Comparison of ENCODE assay signal across 24 cellular contexts in the genomic region with DNA sequence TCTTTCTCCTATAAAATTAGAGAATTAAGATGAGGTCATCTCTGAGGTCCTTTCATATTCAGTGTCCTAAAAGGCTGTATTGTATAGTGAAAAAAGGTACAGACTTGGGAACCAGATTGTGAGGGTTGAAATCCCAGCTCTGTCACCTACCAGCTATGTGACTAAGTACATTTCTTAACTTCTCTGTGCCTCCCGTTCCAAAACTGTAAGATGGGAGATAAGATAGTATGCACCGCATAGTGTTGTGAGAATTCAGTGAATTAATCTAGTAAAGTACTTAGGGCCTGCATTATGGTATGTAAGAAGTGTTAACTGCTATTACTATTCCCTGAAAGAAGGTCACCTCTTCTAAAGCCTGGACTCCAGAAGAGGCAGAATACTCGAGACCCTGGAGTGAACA.
"Had no signal": no experiment of that assay in that cellular context is flagged by ENCODE, and none has a peak within 500 bp of the region (broad histone marks: within the 10 kb centered on the region; RNA-seq: fewer than 3 reads in every experiment).

No MANE protein-coding gene starts in this region.

- H3K27me3 Mint-ChIP-seq: activated CD4-positive, alpha-beta memory T cell treated with anti-CD3 and anti-CD28 coated beads, Interleukin-2, amount 10 ng/mL, durations not matched to agents 7 days and 5 days; activated CD4-positive, alpha-beta T cell treated with anti-CD3 and anti-CD28 coated beads, Interleukin-2, amount 10 ng/mL, durations not matched to agents 24 days and 14 days; activated naive CD8-positive, alpha-beta T cell treated with anti-CD3 and anti-CD28 coated beads, Interleukin-2, amount 10 ng/mL, durations not matched to agents 7 days and 5 days; dendritic cell treated with granulocyte-macrophage colony-stimulating factor and Interleukin-4, amounts not matched to agents 40 ng/mL and 50 ng/mL, for 4 days; naive B cell had no signal

- H3K27ac Mint-ChIP-seq: activated CD4-positive, alpha-beta memory T cell treated with anti-CD3 and anti-CD28 coated beads, Interleukin-2, amount 10 ng/mL, durations not matched to agents 7 days and 5 days; activated CD4-positive, alpha-beta T cell treated with anti-CD3 and anti-CD28 coated beads, Interleukin-2, amount 10 ng/mL, durations not matched to agents 24 days and 14 days; activated naive CD4-positive, alpha-beta T cell treated with anti-CD3 and anti-CD28 coated beads for 36 hours; activated naive CD8-positive, alpha-beta T cell treated with anti-CD3 and anti-CD28 coated beads, Interleukin-2, amount 10 ng/mL, durations not matched to agents 7 days and 5 days; dendritic cell treated with granulocyte-macrophage colony-stimulating factor and Interleukin-4, amounts not matched to agents 40 ng/mL and 50 ng/mL, for 4 days; T-helper 2 cell treated with Interferon-gamma antibody and Interleukin-4, amounts not matched to agents 5 μg/mL and 100 μg/mL, for 36 hours had no signal

- H3K27ac ChIP-seq: cardiac muscle cell, hepatocyte, ovary, prostate gland, spleen, VCaP had no signal

- H3K79me2 ChIP-seq: hepatocyte had no signal

- H3K4me1 ChIP-seq: prostate gland had no signal

- H3K36me3 ChIP-seq: cardiac muscle cell, ovary, prostate gland had no signal

- H3K4me3 ChIP-seq: cardiac muscle cell, hepatocyte, mucosa of descending colon, ovary, prostate gland, spleen had no signal

- ATAC-seq: activated CD4-positive, CD25-positive, alpha-beta regulatory T cell treated with anti-CD3 and anti-CD28 coated beads, Interleukin-2, amount 50 U/mL, for 24 hours; activated T-cell treated with anti-CD3 and anti-CD28 coated beads, Interleukin-2, amount 50 U/mL, for 72 hours; left ventricle myocardium superior; mucosa of descending colon had no signal

- H3K27me3 ChIP-seq: cardiac muscle cell, hepatocyte, ovary, spleen had no signal

- H3K4me2 ChIP-seq: hepatocyte had no signal

- H2AFZ ChIP-seq: hepatocyte had no signal

- H3K4me3 Mint-ChIP-seq: activated CD4-positive, alpha-beta memory T cell treated with anti-CD3 and anti-CD28 coated beads, Interleukin-2, amount 10 ng/mL, durations not matched to agents 7 days and 5 days; activated CD4-positive, alpha-beta T cell treated with anti-CD3 and anti-CD28 coated beads, Interleukin-2, amount 10 ng/mL, durations not matched to agents 24 days and 14 days; activated naive CD4-positive, alpha-beta T cell treated with anti-CD3 and anti-CD28 coated beads for 36 hours; activated naive CD8-positive, alpha-beta T cell treated with anti-CD3 and anti-CD28 coated beads, Interleukin-2, amount 10 ng/mL, durations not matched to agents 7 days and 5 days; activated T-cell treated with anti-CD3 and anti-CD28 coated beads, Interleukin-2, amount 50 U/mL, for 72 hours; dendritic cell treated with granulocyte-macrophage colony-stimulating factor and Interleukin-4, amounts not matched to agents 40 ng/mL and 50 ng/mL, for 4 days; naive B cell; T-helper 2 cell treated with Interferon-gamma antibody and Interleukin-4, amounts not matched to agents 5 μg/mL and 100 μg/mL, for 36 hours had no signal

- H3K9me3 ChIP-seq: mucosa of descending colon, ovary, prostate gland, spleen had no signal

- H3K9me3 Mint-ChIP-seq: activated CD4-positive, alpha-beta memory T cell treated with anti-CD3 and anti-CD28 coated beads, Interleukin-2, amount 10 ng/mL, durations not matched to agents 7 days and 5 days; activated CD4-positive, alpha-beta T cell treated with anti-CD3 and anti-CD28 coated beads, Interleukin-2, amount 10 ng/mL, durations not matched to agents 24 days and 14 days; activated naive CD4-positive, alpha-beta T cell treated with anti-CD3 and anti-CD28 coated beads for 36 hours; activated naive CD8-positive, alpha-beta T cell treated with anti-CD3 and anti-CD28 coated beads, Interleukin-2, amount 10 ng/mL, durations not matched to agents 7 days and 5 days; activated T-cell treated with anti-CD3 and anti-CD28 coated beads, Interleukin-2, amount 50 U/mL, for 72 hours; dendritic cell treated with granulocyte-macrophage colony-stimulating factor and Interleukin-4, amounts not matched to agents 40 ng/mL and 50 ng/mL, for 4 days; naive B cell; T-helper 2 cell treated with Interferon-gamma antibody and Interleukin-4, amounts not matched to agents 5 μg/mL and 100 μg/mL, for 36 hours had no signal

- DNase-seq: activated CD4-positive, alpha-beta memory T cell treated with anti-CD3 and anti-CD28 coated beads, Interleukin-2, amount 10 ng/mL, durations not matched to agents 7 days and 5 days; activated CD4-positive, alpha-beta T cell treated with anti-CD3 and anti-CD28 coated beads, Interleukin-2, amount 10 ng/mL, durations not matched to agents 24 days and 14 days; activated effector memory CD4-positive, alpha-beta T cell treated with Interleukin-2 at 50 U/mL for 16 hours; activated naive CD4-positive, alpha-beta T cell treated with anti-CD3 and anti-CD28 coated beads for 36 hours; activated naive CD8-positive, alpha-beta T cell treated with anti-CD3 and anti-CD28 coated beads, Interleukin-2, amount 10 ng/mL, durations not matched to agents 7 days and 5 days; activated T-cell treated with anti-CD3 and anti-CD28 coated beads, Interleukin-2, amount 50 U/mL, for 72 hours; amygdala; effector CD4-positive, alpha-beta T cell; glutamatergic neuron; left ventricle myocardium superior; mammary epithelial cell; mucosa of descending colon; naive B cell; ovary; spleen; stimulated activated CD4-positive, alpha-beta T cell treated with anti-CD3 and anti-CD28 coated beads, Interleukin-4, amount 100 ng/mL, for 1 hour; stimulated activated naive CD4-positive, alpha-beta T cell treated with Interleukin-2 at 50 U/mL for 16 hours had no signal
